ENCODE assay signal across 9 cellular contexts in genomic region chr4:42281324-42282020, GRCh38.
DNase-seq lines count a peak whose midpoint lies in the region; ATAC-seq and TF ChIP-seq lines count a peak whose summit lies in the region.
"Had no signal": no experiment of that assay in that cellular context is flagged by ENCODE, and none has a peak within 500 bp of the region (broad histone marks: within the 10 kb centered on the region; RNA-seq: fewer than 3 reads in every experiment).

No MANE protein-coding gene starts in this region.

- no peak overlapping the region for H3K27ac ChIP-seq in neural progenitor cell

- H3F3A ChIP-seq in neural progenitor cell (ENCODE audit: low read depth) = no peaks in the 10 kb centered on the region

- peak; percentile 84 for ATAC-seq in GM18907 (IDR thresholded peaks at IDR 0.05; ENCODE audit: unreplicated experiment)
- ATAC-seq in GM21825 (IDR thresholded peaks at IDR 0.05; ENCODE audit: unreplicated experiment) = peak; percentile 59
- ATAC-seq in HG03520 (IDR thresholded peaks at IDR 0.05; ENCODE audit: unreplicated experiment) = peak; percentile 41

- H3K36me3 ChIP-seq in neural progenitor cell = no peaks in the 10 kb centered on the region

- no peaks in the 10 kb centered on the region for H3K9me3 Mint-ChIP-seq in neural progenitor cell

- DNase-seq in neural progenitor cell (ENCODE audit: low spot score) (no peak), 8988T (no peak), NCI-H1417 treated with DMSO at 0.1 percent for 48 hours (lab: John Stamatoyannopoulos, UW) (no peak), germinal center (ENCODE audit: low spot score) (no peak)
- DNase-seq: cortex of kidney, left ventricle myocardium superior had no signal

- no peak for TF ChIP-seq CTCF in neural progenitor cell (IDR thresholded peaks at IDR 0.05)

- no peak overlapping the region for H3K27ac Mint-ChIP-seq in neural progenitor cell

- H4K20me1 ChIP-seq in neural progenitor cell (ENCODE audit: low read depth) = no peaks in the 10 kb centered on the region

- H3K4me3 Mint-ChIP-seq in neural progenitor cell = no peak overlapping the region

- H2AFZ ChIP-seq in neural progenitor cell (replicated peaks) = peak overlapping the region; percentile 57

- peaks cover 8% of the 10 kb centered on the region for H3K27me3 Mint-ChIP-seq in neural progenitor cell (ENCODE audit: insufficient read depth, low read depth)

- no peaks in the 10 kb centered on the region for H3K9me3 ChIP-seq in neural progenitor cell (ENCODE audit: low read depth)

- H3K4me1 ChIP-seq in neural progenitor cell = peaks cover 3% of the 10 kb centered on the region

- H3K79me2 ChIP-seq in neural progenitor cell (ENCODE audit: low read depth) = no peaks in the 10 kb centered on the region

- H3K4me2 ChIP-seq in neural progenitor cell = no peak overlapping the region

- no peaks in the 10 kb centered on the region for H3K27me3 ChIP-seq in neural progenitor cell

- H3K4me3 ChIP-seq in neural progenitor cell = no peak overlapping the region

- no peak overlapping the region for H3K9ac ChIP-seq in neural progenitor cell

- peaks cover 5% of the 10 kb centered on the region for H3K4me1 Mint-ChIP-seq in neural progenitor cell

- no peaks in the 10 kb centered on the region for H3K36me3 Mint-ChIP-seq in neural progenitor cell
